In the genomic region with DNA sequence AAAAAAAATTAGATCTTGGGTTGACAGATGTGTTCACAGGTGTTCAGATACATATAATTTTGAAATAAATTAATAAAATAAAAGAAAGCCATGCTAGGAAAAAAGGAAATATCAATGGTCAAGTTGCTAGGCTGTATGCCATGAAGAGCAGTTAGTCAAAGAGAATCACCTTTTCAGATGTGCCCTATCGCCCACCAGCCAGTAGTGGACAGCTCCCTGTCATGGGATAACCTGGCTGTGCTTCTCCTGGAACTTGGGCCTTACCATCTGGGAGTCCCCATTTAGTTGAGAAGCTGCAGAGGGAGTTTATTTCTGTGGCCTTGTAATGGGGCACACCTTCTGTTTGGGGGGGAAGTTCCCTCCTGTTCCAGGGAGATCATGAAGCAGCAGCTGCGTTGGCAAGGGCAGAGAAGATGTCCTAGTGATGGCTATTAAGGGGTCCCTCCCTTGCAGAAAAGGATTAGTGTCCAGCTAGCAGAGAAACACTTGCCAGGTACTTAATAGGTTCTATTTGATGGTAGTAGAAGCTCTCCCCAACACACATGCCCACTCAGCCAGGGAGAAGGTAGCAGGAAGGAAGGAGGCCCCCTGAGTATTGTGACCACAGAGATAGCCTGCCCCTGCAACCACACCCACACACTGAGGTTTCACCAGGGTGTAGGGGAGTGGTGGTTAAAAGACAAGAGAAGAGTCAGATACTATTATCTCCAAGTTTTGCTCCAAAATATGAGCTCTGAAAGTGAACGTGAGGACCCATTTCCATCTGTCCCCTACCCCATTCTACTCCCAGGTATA, we compare ENCODE assay signal across 10 cellular contexts.
A peak's percentile ranks its signal among the peaks of the same experiment; 100 is the strongest.
DNase-seq lines count a peak whose midpoint lies in the region; ATAC-seq, FAIRE-seq and TF ChIP-seq lines count a peak whose summit lies in the region.
"Had no signal": no experiment of that assay in that cellular context is flagged by ENCODE, and none has a peak within 500 bp of the region (broad histone marks: within the 10 kb centered on the region; RNA-seq: fewer than 3 reads in every experiment).

No MANE protein-coding gene starts in this region.

- WGBS in pancreas, 2 donors: 88 to 91% methylated on average over 3 of the region's 3 CpGs
- WGBS in esophagus muscularis mucosa: 98% methylated on average over 3 of the region's 3 CpGs

- no peak for TF ChIP-seq CTCF in GM12864 (IDR thresholded peaks at IDR 0.05; ENCODE audit: low read depth, low read length, missing control alignments)
- TF ChIP-seq CTCF in GM20000 (IDR thresholded peaks at IDR 0.05; ENCODE audit: extremely low read depth, missing control alignments): no peak
- TF ChIP-seq CTCF in pancreas (IDR thresholded peaks at IDR 0.05): no peak
- TF ChIP-seq CTCF in esophagus muscularis mucosa (IDR thresholded peaks at IDR 0.05): no peak

- H3K9me3 Mint-ChIP-seq in activated T-helper 1 cell treated with anti-CD3 and anti-CD28 coated beads, Interleukin-12 subunit alpha, Interleukin-12 subunit beta, Interleukin-2, Interleukin-4 antibody, amounts not matched to agents 30 ng/mL and 10 ng/mL and 1 ng/mL, durations not matched to agents 14 hours and 24 hours and 36 hours: no peaks in the 10 kb centered on the region
- H3K9me3 Mint-ChIP-seq: brain had no signal

- no peaks in the 10 kb centered on the region for H3K27me3 Mint-ChIP-seq in activated T-helper 1 cell treated with anti-CD3 and anti-CD28 coated beads, Interleukin-12 subunit alpha, Interleukin-12 subunit beta, Interleukin-2, Interleukin-4 antibody, amounts not matched to agents 30 ng/mL and 10 ng/mL and 1 ng/mL, durations not matched to agents 14 hours and 24 hours and 36 hours (ENCODE audit: insufficient read depth)
- H3K27me3 Mint-ChIP-seq: brain had no signal

- H3K4me1 Mint-ChIP-seq in activated T-helper 1 cell treated with anti-CD3 and anti-CD28 coated beads, Interleukin-12 subunit alpha, Interleukin-12 subunit beta, Interleukin-2, Interleukin-4 antibody, amounts not matched to agents 30 ng/mL and 10 ng/mL and 1 ng/mL, durations not matched to agents 14 hours and 24 hours and 36 hours (ENCODE audit: low read depth): peaks cover 35% of the 10 kb centered on the region

- DNase-seq in GM12864 (ENCODE audit: low read depth) (peak; percentile 85), GM20000 (ENCODE audit: low spot score) (peak; percentile 54), pancreas (no peak), esophagus muscularis mucosa (ENCODE audit: extremely low spot score) (no peak), HuH-7.5 (ENCODE audit: low spot score) (no peak), NCI-H2171 (lab: John Stamatoyannopoulos, UW) (no peak)
- no peak for DNase-seq in activated T-helper 1 cell treated with anti-CD3 and anti-CD28 coated beads, Interleukin-12 subunit alpha, Interleukin-12 subunit beta, Interleukin-2, Interleukin-4 antibody, amounts not matched to agents 30 ng/mL and 10 ng/mL and 1 ng/mL, durations not matched to agents 14 hours and 24 hours and 36 hours (ENCODE audit: low spot score)
- DNase-seq: stimulated activated CD4-positive, alpha-beta T cell treated with anti-CD3 and anti-CD28 coated beads, Interleukin-2, amount 100 ng/mL, for 48 hours had no signal

- no peaks in the 10 kb centered on the region for H3K36me3 ChIP-seq in pancreas
- H3K36me3 ChIP-seq in esophagus muscularis mucosa: no peaks in the 10 kb centered on the region

- H3K27ac ChIP-seq in pancreas (no peak overlapping the region), esophagus muscularis mucosa (replicated peaks in 1 of 4) (no peak overlapping the region)

- FAIRE-seq in pancreas (lab: Jason Lieb, UNC): no peak

- H3K4me3 Mint-ChIP-seq in activated T-helper 1 cell treated with anti-CD3 and anti-CD28 coated beads, Interleukin-12 subunit alpha, Interleukin-12 subunit beta, Interleukin-2, Interleukin-4 antibody, amounts not matched to agents 30 ng/mL and 10 ng/mL and 1 ng/mL, durations not matched to agents 14 hours and 24 hours and 36 hours: peak overlapping the region; percentile 43
- H3K4me3 Mint-ChIP-seq: brain had no signal

- H3K4me1 ChIP-seq in pancreas: no peaks in the 10 kb centered on the region
- H3K4me1 ChIP-seq in esophagus muscularis mucosa: peaks cover 0 to 12% (median 2%) of the 10 kb centered on the region in 4 donors

- no peaks in the 10 kb centered on the region for H3K36me3 Mint-ChIP-seq in activated T-helper 1 cell treated with anti-CD3 and anti-CD28 coated beads, Interleukin-12 subunit alpha, Interleukin-12 subunit beta, Interleukin-2, Interleukin-4 antibody, amounts not matched to agents 30 ng/mL and 10 ng/mL and 1 ng/mL, durations not matched to agents 14 hours and 24 hours and 36 hours (ENCODE audit: low read depth)
- H3K36me3 Mint-ChIP-seq: brain had no signal

- TF ChIP-seq POLR2A in esophagus muscularis mucosa (IDR thresholded peaks at IDR 0.05; ENCODE audit: low read depth): no peak

- H3K9me3 ChIP-seq in pancreas (no peaks in the 10 kb centered on the region), esophagus muscularis mucosa (no peaks in the 10 kb centered on the region)

- H3K27me3 ChIP-seq in pancreas (no peaks in the 10 kb centered on the region), esophagus muscularis mucosa (no peaks in the 10 kb centered on the region)

- intact Hi-C loops in activated T-helper 1 cell treated with anti-CD3 and anti-CD28 coated beads, Interleukin-12 subunit alpha, Interleukin-12 subunit beta, Interleukin-2, Interleukin-4 antibody, amounts not matched to agents 30 ng/mL and 10 ng/mL and 1 ng/mL, durations not matched to agents 14 hours and 24 hours and 36 hours (cut with micrococcal nuclease): no loop called here
- intact Hi-C loops in pancreas (cut with DNase I): no loop called here
- intact Hi-C loops in esophagus muscularis mucosa (cut with DNase I): no loop called here

- no peak for TF ChIP-seq EP300 in esophagus muscularis mucosa (IDR thresholded peaks at IDR 0.05)

- H3K27ac Mint-ChIP-seq in activated T-helper 1 cell treated with anti-CD3 and anti-CD28 coated beads, Interleukin-12 subunit alpha, Interleukin-12 subunit beta, Interleukin-2, Interleukin-4 antibody, amounts not matched to agents 30 ng/mL and 10 ng/mL and 1 ng/mL, durations not matched to agents 14 hours and 24 hours and 36 hours: no peak overlapping the region
- H3K27ac Mint-ChIP-seq: brain had no signal

- ATAC-seq in HG03354 (IDR thresholded peaks at IDR 0.05; ENCODE audit: poor library complexity, severe bottlenecking, unreplicated experiment) (peak; percentile 71), pancreas (no peak)

- no peak overlapping the region for H3K4me3 ChIP-seq in GM12864 (ENCODE audit: low read depth, low read length)
- no peak overlapping the region for H3K4me3 ChIP-seq in pancreas
- no peak overlapping the region for H3K4me3 ChIP-seq in esophagus muscularis mucosa

Comparison
In these comparisons a context has a peak if more than half of its experiments do, and no peak if none do; other contexts are left out.
1. DNase-seq: peak in GM12864 (single experiment) and GM20000 (single experiment); none in activated T-helper 1 cell treated with anti-CD3 and anti-CD28 coated beads, Interleukin-12 subunit alpha, Interleukin-12 subunit beta, Interleukin-2, Interleukin-4 antibody, amounts not matched to agents 30 ng/mL and 10 ng/mL and 1 ng/mL, durations not matched to agents 14 hours and 24 hours and 36 hours (single experiment), pancreas (0 of 6), esophagus muscularis mucosa (single experiment), HuH-7.5 (single experiment) and NCI-H2171 (single experiment).